ENCODE assay signal across 8 cellular contexts in genomic region chr2:30145826-30146336, GRCh38. TPM values are rescaled to one million over a fixed set of nuclear protein-coding genes. Genes with fewer than 3 reads are reported as not detected.
DNase-seq lines count a peak whose midpoint lies in the region; ATAC-seq, FAIRE-seq and TF ChIP-seq lines count a peak whose summit lies in the region.

No MANE protein-coding gene starts in this region.

- BruUV-seq in Caco-2 (replicated peaks; lab: Mats Ljungman, UMichigan), result no TSS peak

- H3K4me3 ChIP-seq in Caco-2 (ENCODE audit: low read depth, low read length) (peak overlapping the region; percentile 42), Peyer's patch (peak overlapping the region; percentile 27 to 97 (median 76)), epithelial cell of esophagus (ENCODE audit: low read length) (peak overlapping the region; percentile 55), pancreas (peak overlapping the region; percentile 4 to 48 (median 32))

- ATAC-seq in pancreas (no peak), HG03571 (IDR thresholded peaks at IDR 0.05; ENCODE audit: unreplicated experiment) (no peak), HG03442 (IDR thresholded peaks at IDR 0.05; ENCODE audit: unreplicated experiment) (no peak)

- peak overlapping the region; percentile 80 for H3K4me3 Mint-ChIP-seq in Caco-2 (ENCODE audit: unreplicated experiment)

- no peak for TF ChIP-seq POLR2A in Peyer's patch (IDR thresholded peaks at IDR 0.05)

- H3K27me3 Mint-ChIP-seq in Caco-2 (ENCODE audit: insufficient read depth, unreplicated experiment), result peaks cover 4% of the 10 kb centered on the region

- CTCF ChIA-PET in Caco-2 (lab: Charles Lee), result interaction anchor here (1.1 to 3.6 kb wide), 3 partner anchors 19 to 566 kb away, joined by 8 to 23 read pairs (median 12); no protein-coding TSS in a partner anchor

- H3K27ac ChIP-seq in Peyer's patch, result peak overlapping the region; percentile 86 to 100 (median 94)
- peak overlapping the region; percentile 65 to 99 (median 78) for H3K27ac ChIP-seq in pancreas

- no peaks in the 10 kb centered on the region for H3K9me3 Mint-ChIP-seq in Caco-2 (ENCODE audit: unreplicated experiment)

- H3K36me3 Mint-ChIP-seq in Caco-2 (ENCODE audit: insufficient read depth, unreplicated experiment), result peaks cover 6% of the 10 kb centered on the region

- H3K9me3 ChIP-seq in Caco-2 (no peaks in the 10 kb centered on the region), Peyer's patch (no peaks in the 10 kb centered on the region), pancreas (no peaks in the 10 kb centered on the region)

- peaks cover 35% of the 10 kb centered on the region for H3K4me1 ChIP-seq in Caco-2
- H3K4me1 ChIP-seq in Peyer's patch, result peaks cover 0 to 27% (median 17%) of the 10 kb centered on the region in 4 donors
- peaks cover 25 to 34% (median 27%) of the 10 kb centered on the region in 3 donors for H3K4me1 ChIP-seq in pancreas

- intact Hi-C loops in Caco-2 (cut with micrococcal nuclease; ENCODE audit: unreplicated experiment), result loop anchor here (1.0 to 5.0 kb wide), 3 partner anchors 10 to 366 kb away; no protein-coding TSS in a partner anchor
- intact Hi-C loops in pancreas (cut with DNase I), result no loop called here

- peaks cover 26% of the 10 kb centered on the region for H3K4me1 Mint-ChIP-seq in Caco-2 (ENCODE audit: low read depth, unreplicated experiment)

- H3K36me3 ChIP-seq in Caco-2 (ENCODE audit: control insufficient read depth, insufficient read depth, low read length) (no peaks in the 10 kb centered on the region), Peyer's patch (peaks cover 0 to 6% (median 0%) of the 10 kb centered on the region in 3 donors), pancreas (no peaks in the 10 kb centered on the region)

- DNase-seq in Caco-2 (no peak), Peyer's patch (no peak), epithelial cell of esophagus (ENCODE audit: low read depth) (no peak), pancreas (no peak), DMS 273 (lab: John Stamatoyannopoulos, UW; ENCODE audit: unreplicated experiment) (no peak), NCI-H524 treated with DMSO at 0.1 percent for 48 hours (lab: John Stamatoyannopoulos, UW) (no peak)

- TF ChIP-seq CTCF in Caco-2 (IDR thresholded peaks at IDR 0.05; ENCODE audit: insufficient read depth in 1 of 2, low read depth in 1 of 2, low read length in 1 of 2, severe bottlenecking in 1 of 2, unreplicated experiment in 1 of 2) (no peak), Peyer's patch (IDR thresholded peaks at IDR 0.05) (no peak), epithelial cell of esophagus (IDR thresholded peaks at IDR 0.05; ENCODE audit: insufficient read depth, low read depth, low read length, missing control alignments) (no peak), pancreas (IDR thresholded peaks at IDR 0.05) (no peak)

- H3K27ac Mint-ChIP-seq in Caco-2 (ENCODE audit: unreplicated experiment), result peak overlapping the region; percentile 89

- FAIRE-seq in pancreas (lab: Jason Lieb, UNC), result no peak

- POLR2A ChIA-PET in Caco-2 (lab: Charles Lee), result interaction anchor here (1.0 to 1.1 kb wide), 2 partner anchors 73 to 85 kb away, joined by 3 to 11 read pairs; no protein-coding TSS in a partner anchor

- H3K27me3 ChIP-seq in Caco-2 (replicated peaks; ENCODE audit: control insufficient read depth, insufficient read depth, low read length) (no peaks in the 10 kb centered on the region), Peyer's patch (no peaks in the 10 kb centered on the region), pancreas (no peaks in the 10 kb centered on the region)

- 24 to 31% methylated on average over 8 of the region's 8 CpGs for WGBS in pancreas, 2 donors

RNA-seq across cellular contexts. Expression of gene YPEL5, which starts 0.9 kb away (rescaled TPM):
- total RNA-seq in Caco-2 (2022) (43.6 and 50.9 TPM in 2 replicates), Peyer's patch (10 to 100 TPM; 39.8 to 75.1 (median 59.0) TPM), pancreas (10 to 100 TPM; 22.8 to 53.2 (median 27.1) TPM)
- polyA plus RNA-seq in pancreas, result 10 to 100 TPM; 20.6 to 42.1 TPM
